Comparison of ENCODE assay signal across 12 cellular contexts in the genomic region with DNA sequence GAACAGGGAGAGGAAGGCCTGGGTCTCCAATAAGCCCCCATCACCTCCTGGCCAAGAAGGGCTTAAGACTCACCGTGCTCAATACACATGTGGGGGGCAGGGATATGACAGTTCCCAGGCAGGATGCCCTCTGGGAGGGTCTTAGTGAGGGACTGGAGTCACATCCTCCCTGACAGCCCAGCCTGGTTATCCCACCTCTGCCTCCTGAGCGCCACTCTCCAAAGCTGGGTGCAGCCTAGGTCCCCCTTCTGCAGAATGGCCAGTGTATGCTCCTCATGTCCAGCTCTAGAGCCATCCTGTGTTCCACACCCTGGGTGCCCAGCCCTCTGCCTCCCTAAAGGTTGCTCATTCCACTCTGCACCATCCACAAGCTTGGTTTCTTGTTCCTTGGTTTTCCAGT. TPM values are rescaled to one million over a fixed set of nuclear protein-coding genes. Genes with fewer than 3 reads are reported as not detected.
DNase-seq lines count a peak whose midpoint lies in the region; ATAC-seq and TF ChIP-seq lines count a peak whose summit lies in the region.
"Had no signal": no experiment of that assay in that cellular context is flagged by ENCODE, and none has a peak within 500 bp of the region (broad histone marks: within the 10 kb centered on the region; RNA-seq: fewer than 3 reads in every experiment).

No MANE protein-coding gene starts in this region.

- no peaks in the 10 kb centered on the region for H3K9me3 ChIP-seq in right cardiac atrium (ENCODE audit: control insufficient read depth, low read length)
- no peaks in the 10 kb centered on the region for H3K9me3 ChIP-seq in ascending aorta

- H3K4me1 ChIP-seq in right cardiac atrium (ENCODE audit: control insufficient read depth, insufficient read depth, low read length) (peaks cover 6% of the 10 kb centered on the region), ascending aorta (peaks cover 0 to 23% of the 10 kb centered on the region in 2 donors)

- TF ChIP-seq POLR2A in GM18505 (IDR thresholded peaks at IDR 0.05; ENCODE audit: borderline replicate concordance, extremely low read depth, insufficient read depth, insufficient read length) = no peak

- no peak overlapping the region for H3K4me3 ChIP-seq in right cardiac atrium (ENCODE audit: low read length)
- peak overlapping the region; percentile 80 to 87 for H3K4me3 ChIP-seq in ascending aorta

- H3K4me3 Mint-ChIP-seq in nephron = peak overlapping the region; percentile 76 to 83 (median 82)

- H3K27ac ChIP-seq in right cardiac atrium (ENCODE audit: low read length) = peak overlapping the region; percentile 39
- H3K27ac ChIP-seq in ascending aorta = peak overlapping the region; percentile 97 to 98
- H3K27ac ChIP-seq: HL-60 had no signal

- H3K36me3 Mint-ChIP-seq in nephron (ENCODE audit: low read depth) = peaks cover 5% of the 10 kb centered on the region

- no peak for TF ChIP-seq CTCF in ascending aorta (IDR thresholded peaks at IDR 0.05)
- TF ChIP-seq CTCF in nephron (IDR thresholded peaks at IDR 0.05; ENCODE audit: unreplicated experiment in 3 of 3) = no peak

- peaks cover 0 to 7% of the 10 kb centered on the region in 2 donors for H3K36me3 ChIP-seq in ascending aorta

- WGBS in right cardiac atrium = 79% methylated on average over 2 of the region's 2 CpGs

- no peaks in the 10 kb centered on the region for H3K9me3 Mint-ChIP-seq in nephron

- DNase-seq in right cardiac atrium (no peak), Right ventricle myocardium inferior (ENCODE audit: missing footprints) (no peak), ascending aorta (ENCODE audit: low spot score in 2 of 2) (no peak), AG08396 (ENCODE audit: low spot score) (no peak), NCI-H524 (lab: John Stamatoyannopoulos, UW) (no peak), NOMO-1 (lab: John Stamatoyannopoulos, UW; ENCODE audit: unreplicated experiment in 2 of 2) (no peak)
- DNase-seq: GOT3, NCI-H2029, SIG-M5 had no signal

- H3K27ac Mint-ChIP-seq in nephron = peak overlapping the region in 1 of 3 experiments; percentile 49

- no peaks in the 10 kb centered on the region for H3K27me3 Mint-ChIP-seq in nephron (ENCODE audit: low read depth)

- ATAC-seq in right cardiac atrium (no peak), Right ventricle myocardium inferior (no peak), GM18505 (IDR thresholded peaks at IDR 0.05; ENCODE audit: unreplicated experiment) (no peak)

- no peaks in the 10 kb centered on the region for H3K4me1 Mint-ChIP-seq in nephron

- intact Hi-C loops in right cardiac atrium (cut with DNase I) (no loop called here), Right ventricle myocardium inferior (cut with DNase I) (loop anchor here (2.0 kb wide), 1 partner anchor 32 kb away; no protein-coding TSS in a partner anchor), ascending aorta (cut with DNase I) (loop anchor here (2.0 to 5.0 kb wide), 2 partner anchors 52 to 132 kb away; a partner anchor contains a TSS)

- H3K27me3 ChIP-seq in right cardiac atrium (ENCODE audit: control insufficient read depth, insufficient read depth) (no peaks in the 10 kb centered on the region), ascending aorta (no peaks in the 10 kb centered on the region)

RNA-seq across cellular contexts. Expression of a gene that starts 1.2 kb away (rescaled TPM):
- 10 to 100 TPM; 72.9 to 93.1 (median 76.2) TPM for total RNA-seq in right cardiac atrium
- 57.0 TPM for polyA plus RNA-seq in right cardiac atrium
- 57.3 TPM for total RNA-seq in Right ventricle myocardium inferior
- total RNA-seq in ascending aorta = 218 TPM

RNA-seq across cellular contexts. Expression of a gene that starts 51.5 kb away (rescaled TPM):
- total RNA-seq in right cardiac atrium (1 to 10 TPM; 1.9 to 2.7 (median 2.1) TPM), Right ventricle myocardium inferior (2.4 TPM), ascending aorta (3.7 TPM)
- polyA plus RNA-seq in right cardiac atrium = 0.75 TPM

RNA-seq across cellular contexts. Expression of a gene that starts 58.4 kb away (rescaled TPM):
- total RNA-seq in right cardiac atrium (not detected), Right ventricle myocardium inferior (not detected), ascending aorta (not detected)
- 0.16 TPM for polyA plus RNA-seq in right cardiac atrium

RNA-seq across cellular contexts. Expression of a gene that starts 58.6 kb away (rescaled TPM):
- 1 to 10 TPM; 4.0 to 5.2 (median 4.3) TPM for total RNA-seq in right cardiac atrium
- polyA plus RNA-seq in right cardiac atrium = 3.5 TPM
- 3.2 TPM for total RNA-seq in Right ventricle myocardium inferior
- total RNA-seq in ascending aorta = 9.0 TPM

Comparison
In these comparisons a context has a peak if more than half of its experiments do, and no peak if none do; other contexts are left out.
1. intact Hi-C loops: an anchor here in Right ventricle myocardium inferior (2.0 kb wide) and ascending aorta (2.0 to 5.0 kb wide); none called in right cardiac atrium.